Comparison of ENCODE assay signal across 23 cellular contexts in the genomic region with DNA sequence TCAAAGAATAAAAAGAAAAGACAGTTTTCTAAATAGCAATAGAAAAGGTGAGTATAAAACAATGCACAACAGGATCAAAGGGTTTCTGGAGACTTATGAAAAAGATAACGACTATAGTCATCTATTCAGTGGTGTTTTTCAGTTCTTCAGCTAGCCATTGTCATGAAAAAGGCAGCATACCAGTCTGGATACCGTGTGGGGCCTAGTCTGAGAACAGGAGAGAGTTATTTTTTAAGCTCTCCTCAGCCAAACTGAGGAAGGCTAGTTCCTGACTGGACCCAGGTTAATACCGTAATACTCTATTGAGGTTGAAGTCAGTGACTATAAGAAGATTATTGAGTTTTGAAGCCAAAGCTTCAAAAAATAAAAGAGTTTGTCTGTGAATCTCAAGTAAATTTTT. TPM values are rescaled to one million over a fixed set of nuclear protein-coding genes. Genes with fewer than 3 reads are reported as not detected.
DNase-seq lines count a peak whose midpoint lies in the region; ATAC-seq and TF ChIP-seq lines count a peak whose summit lies in the region.
"Had no signal": no experiment of that assay in that cellular context is flagged by ENCODE, and none has a peak within 500 bp of the region (broad histone marks: within the 10 kb centered on the region; RNA-seq: fewer than 3 reads in every experiment).

No MANE protein-coding gene starts in this region.

- H3K36me3 ChIP-seq in HUES64 (ENCODE audit: insufficient read depth, low read length) = no peaks in the 10 kb centered on the region
- H3K36me3 ChIP-seq in esophagus muscularis mucosa = no peaks in the 10 kb centered on the region
- no peaks in the 10 kb centered on the region for H3K36me3 ChIP-seq in SJCRH30
- H3K36me3 ChIP-seq: BLaER1 had no signal

- H3K4me1 ChIP-seq in HUES64 (ENCODE audit: insufficient read depth, low read length) (peaks cover 8% of the 10 kb centered on the region; the same call in 1 of the 2 replicates), esophagus muscularis mucosa (peaks cover 0 to 5% (median 0%) of the 10 kb centered on the region in 4 donors), SJCRH30 (no peaks in the 10 kb centered on the region)
- H3K4me1 ChIP-seq: BLaER1, Caco-2 had no signal

- DNase-seq in left ventricle myocardium superior (no peak), Right ventricle myocardium inferior (ENCODE audit: missing footprints) (no peak), esophagus muscularis mucosa (ENCODE audit: extremely low spot score) (peak; percentile 10), posterior vena cava (ENCODE audit: low spot score) (no peak), anterior cingulate cortex (lab: John Stamatoyannopoulos, UW) (no peak), SJCRH30 (no peak)
- DNase-seq: Caco-2; CD4-positive, alpha-beta memory T cell; DMS 273 treated with DMSO at 0.1 percent for 48 hours; DMS79 treated with DMSO at 0.1 percent for 48 hours; KG1; MV-4-11; NCI-H1417; NCI-H1694 treated with DMSO at 0.1 percent for 48 hours; NCI-H2081 treated with DMSO at 0.1 percent for 48 hours; NCI-H446; NCI-H526; OCI-M1 had no signal

- 54% methylated on average over 3 of the region's 3 CpGs for WGBS in HUES64
- 79% methylated on average over 3 of the region's 3 CpGs for WGBS in esophagus muscularis mucosa

- H3K9me3 ChIP-seq in HUES64 (ENCODE audit: insufficient read depth, low read depth, low read length) = no peaks in the 10 kb centered on the region
- no peaks in the 10 kb centered on the region for H3K9me3 ChIP-seq in esophagus muscularis mucosa
- no peaks in the 10 kb centered on the region for H3K9me3 ChIP-seq in SJCRH30 (replicated peaks)
- H3K9me3 ChIP-seq: BLaER1, Caco-2 had no signal

- H3K27ac ChIP-seq in HUES64 (ENCODE audit: low read depth, low read length) (peak overlapping the region; percentile 32; the same call in 1 of the 2 replicates), esophagus muscularis mucosa (replicated peaks in 1 of 4) (no peak overlapping the region), SJCRH30 (no peak overlapping the region)
- H3K27ac ChIP-seq: BLaER1, HL-60 had no signal

- ATAC-seq in left ventricle myocardium superior (peak; percentile 59), Right ventricle myocardium inferior (no peak)
- ATAC-seq: GM12878 had no signal

- TF ChIP-seq CTCF in esophagus muscularis mucosa (IDR thresholded peaks at IDR 0.05) = no peak

- no peak for TF ChIP-seq EP300 in esophagus muscularis mucosa (IDR thresholded peaks at IDR 0.05)

- H3K4me3 ChIP-seq in HUES64 (ENCODE audit: low read length) = no peak overlapping the region
- H3K4me3 ChIP-seq in esophagus muscularis mucosa = no peak overlapping the region
- no peak overlapping the region for H3K4me3 ChIP-seq in SJCRH30
- H3K4me3 ChIP-seq: BLaER1, GM12878 had no signal

- TF ChIP-seq POLR2A in esophagus muscularis mucosa (IDR thresholded peaks at IDR 0.05; ENCODE audit: low read depth) = no peak

- intact Hi-C loops in left ventricle myocardium superior (cut with micrococcal nuclease) = no loop called here
- intact Hi-C loops in Right ventricle myocardium inferior (cut with DNase I) = no loop called here
- intact Hi-C loops in esophagus muscularis mucosa (cut with DNase I) = no loop called here
- intact Hi-C loops in posterior vena cava (cut with DNase I) = no loop called here

- H3K9ac ChIP-seq in HUES64 (ENCODE audit: low read depth, low read length) = no peak overlapping the region
- H3K9ac ChIP-seq: BLaER1 had no signal

- no peaks in the 10 kb centered on the region for H3K27me3 ChIP-seq in HUES64 (ENCODE audit: insufficient read depth, low read length)
- no peaks in the 10 kb centered on the region for H3K27me3 ChIP-seq in esophagus muscularis mucosa
- no peaks in the 10 kb centered on the region for H3K27me3 ChIP-seq in SJCRH30
- H3K27me3 ChIP-seq: BLaER1 had no signal

RNA-seq across cellular contexts. Expression of a gene that starts 49.5 kb away (rescaled TPM):
- total RNA-seq in left ventricle myocardium superior = 2,753 TPM
- total RNA-seq in Right ventricle myocardium inferior = 2,685 TPM
- polyA plus RNA-seq in HUES64 (2013, experiment 1 of 2) = not detected
- not detected for polyA plus RNA-seq in HUES64 (2013, experiment 2 of 2)
- total RNA-seq in esophagus muscularis mucosa = 100 to 1,000 TPM; 262 to 431 (median 319) TPM
- total RNA-seq in posterior vena cava = 100 to 1,000 TPM; 234 to 277 TPM
- total RNA-seq in SJCRH30 (2014; rRNA removed; shearing (Covaris generic)) = 0.45 and 0.48 TPM in 2 replicates
- total RNA-seq: Caco-2; CD4-positive, alpha-beta memory T cell; GM12878; HT-29 had no signal

RNA-seq across cellular contexts. Expression of a gene that starts 53.8 kb away (rescaled TPM):
- 14.5 TPM for total RNA-seq in left ventricle myocardium superior
- 16.7 TPM for total RNA-seq in Right ventricle myocardium inferior
- polyA plus RNA-seq in HUES64 (2013, experiment 1 of 2) = 2.9 TPM
- polyA plus RNA-seq in HUES64 (2013, experiment 2 of 2) = 5.2 TPM
- total RNA-seq in esophagus muscularis mucosa = 10 to 100 TPM; 12.6 to 16.2 (median 13.4) TPM
- 10 to 100 TPM; 14.0 to 15.4 TPM for total RNA-seq in posterior vena cava
- 12.4 and 15.7 TPM in 2 replicates for total RNA-seq in SJCRH30 (2014; rRNA removed; shearing (Covaris generic))

Comparison
In these comparisons a context has a peak if more than half of its experiments do, and no peak if none do; other contexts are left out.
1. RNA of a gene that starts 49.5 kb away (total RNA-seq): 2,753 TPM in left ventricle myocardium superior (single experiment), 2,685 TPM in Right ventricle myocardium inferior (single experiment), 262 to 431 TPM in esophagus muscularis mucosa and 234 to 277 TPM in posterior vena cava; 0.45 to 0.48 TPM in SJCRH30; every median in the first group is over 100 times any median in the second.